Comparison of ENCODE assay signal across 16 cellular contexts in the genomic region with DNA sequence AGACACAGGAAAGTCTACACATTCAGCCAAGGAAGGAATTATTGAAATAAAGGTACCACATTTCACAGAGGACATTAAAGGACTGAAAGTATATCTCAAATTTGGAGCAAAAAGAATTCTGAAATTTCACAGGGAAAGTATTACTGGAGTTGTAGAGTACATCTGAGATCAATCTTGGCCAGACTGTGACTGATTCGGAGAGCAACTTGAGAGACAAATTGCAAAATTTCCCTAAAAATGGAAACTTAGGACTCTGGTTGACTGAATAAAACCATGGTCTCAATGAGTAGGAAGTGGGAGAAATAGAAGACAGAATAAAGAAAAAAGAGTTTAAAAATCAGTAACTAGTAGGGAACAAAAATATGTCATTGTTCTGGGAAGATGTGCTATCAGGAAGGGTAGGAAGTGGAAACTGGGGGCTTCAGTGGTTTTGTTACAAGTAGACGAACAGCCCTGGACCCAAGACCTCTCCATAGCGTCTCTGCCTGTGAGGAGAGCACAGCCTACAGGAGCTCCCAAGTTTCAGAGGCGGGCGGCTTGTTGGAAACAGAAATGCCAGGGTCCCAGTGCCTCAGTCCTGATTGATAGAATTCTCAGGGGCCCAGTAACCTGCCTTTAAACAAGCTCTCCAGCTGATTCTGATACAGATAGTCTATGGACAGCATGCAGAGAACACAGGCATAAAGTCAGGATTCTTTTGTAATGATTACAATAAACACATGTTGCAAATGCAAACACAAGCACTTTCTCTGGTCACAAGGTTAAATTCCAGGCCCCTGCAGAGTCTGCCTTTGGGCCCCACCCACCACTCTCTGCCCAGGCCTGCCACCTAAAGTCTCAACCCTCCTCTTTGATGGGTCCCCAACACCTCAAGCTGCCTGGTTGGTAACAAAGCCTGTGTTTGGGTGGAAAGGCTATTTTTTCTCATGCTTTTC.
A peak's percentile ranks its signal among the peaks of the same experiment; 100 is the strongest.
DNase-seq lines count a peak whose midpoint lies in the region; TF ChIP-seq lines count a peak whose summit lies in the region.
"Had no signal": no experiment of that assay in that cellular context is flagged by ENCODE, and none has a peak within 500 bp of the region (broad histone marks: within the 10 kb centered on the region; RNA-seq: fewer than 3 reads in every experiment).

No MANE protein-coding gene starts in this region.

- DNase-seq in GM03348 (ENCODE audit: low spot score) = peak; percentile 63
- no peak for DNase-seq in RWPE1 (ENCODE audit: low spot score)
- DNase-seq in fibroblast of mammary gland (ENCODE audit: low read depth) = peak; percentile 45
- peak; percentile 57 for DNase-seq in renal cortical epithelial cell (ENCODE audit: low read depth)
- no peak for DNase-seq in COLO829 (ENCODE audit: low spot score)
- no peak for DNase-seq in superior temporal gyrus (ENCODE audit: extremely low spot score)
- no peak for DNase-seq in SHP77 treated with DMSO at 0.1 percent for 48 hours (lab: John Stamatoyannopoulos, UW)
- no peak for DNase-seq in posterior vena cava (ENCODE audit: low spot score)
- DNase-seq: activated CD4-positive, CD25-positive, alpha-beta regulatory T cell treated with anti-CD3 and anti-CD28 coated beads, Interleukin-2, amount 50 U/mL, for 72 hours; activated naive CD4-positive, alpha-beta T cell treated with anti-CD3 and anti-CD28 coated beads, Interleukin-2, amount 10 ng/mL, durations not matched to agents 7 days and 5 days; CD4-positive, CD25-positive, alpha-beta regulatory T cell; islet precursor cell; mucosa of descending colon; NCI-H2081 treated with DMSO at 0.1 percent for 48 hours; NCI-H82; occipital lobe had no signal

- no peak overlapping the region for H3K4me3 ChIP-seq in fibroblast of mammary gland (ENCODE audit: control insufficient read depth, low read depth, low read length)
- H3K4me3 ChIP-seq: mucosa of descending colon had no signal

- peak overlapping the region; percentile 27 for H3K27ac ChIP-seq in RWPE1

- POLR2A ChIA-PET in RWPE1 (lab: Yijun Ruan, JAX; ENCODE audit: low non-redundant PET) = no interaction called here

- TF ChIP-seq CTCF in RWPE1 (conservative IDR thresholded peaks at IDR 0.05; ENCODE audit: low read depth) = no peak
- no peak for TF ChIP-seq CTCF in fibroblast of mammary gland (conservative IDR thresholded peaks at IDR 0.05; ENCODE audit: control insufficient read depth, insufficient read depth, low read depth, low read length)

- CTCF ChIA-PET in RWPE1 (lab: Yijun Ruan, JAX) = interaction anchor here (0.6 kb wide), 1 partner anchor 158 kb away, joined by 3 read pairs; no protein-coding TSS in a partner anchor

- intact Hi-C loops in posterior vena cava (cut with DNase I) = no loop called here

Comparison
In these comparisons a context has a peak if more than half of its experiments do, and no peak if none do; other contexts are left out.
1. DNase-seq: peak in GM03348 (single experiment), fibroblast of mammary gland (single experiment) and renal cortical epithelial cell (single experiment); none in RWPE1 (single experiment), COLO829 (single experiment), superior temporal gyrus (single experiment), SHP77 treated with DMSO at 0.1 percent for 48 hours (single experiment) and posterior vena cava (single experiment).